Comparison of ENCODE assay signal across 1 cellular context in genomic region chr2:69477627-69478026, GRCh38.
TF ChIP-seq lines count a peak whose summit lies in the region.

No MANE protein-coding gene starts in this region.

TF ChIP-seq in GM12878, 131 proteins besides CTCF, POLR2A, EP300 and RAD21 (continued from another document):
- TF ChIP-seq PBX3 (IDR thresholded peaks at IDR 0.05; ENCODE audit: insufficient replicate concordance, low read depth, low read length), result no peak
- TF ChIP-seq MAX (IDR thresholded peaks at IDR 0.05; ENCODE audit: low read depth, low read length), result no peak
- TF ChIP-seq SRF (IDR thresholded peaks at IDR 0.05; ENCODE audit: low read depth in 2 of 2, low read length in 2 of 2), result no peak
